9 cellular contexts compared by ENCODE assay signal in the genomic region with DNA sequence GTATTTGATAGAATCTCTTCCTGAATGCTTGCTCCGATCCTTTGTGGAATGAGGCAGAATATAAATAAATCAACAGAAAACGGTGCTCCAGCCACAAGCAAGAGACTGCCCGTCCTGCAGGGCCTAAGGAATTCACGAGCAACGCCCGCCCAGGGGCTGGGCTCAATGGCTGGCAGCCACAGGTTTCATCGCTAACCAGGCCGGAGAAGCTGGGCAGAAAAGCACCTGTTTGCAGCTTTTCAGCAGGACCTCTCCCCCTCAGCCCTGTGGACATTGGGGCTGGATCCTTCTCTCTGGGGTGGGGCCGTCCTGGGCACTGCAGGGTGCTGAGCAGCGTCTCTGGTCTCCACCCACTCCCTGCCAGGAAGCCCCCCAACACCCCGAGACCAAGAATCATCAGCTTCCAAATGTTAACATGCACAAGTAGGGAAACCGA.
DNase-seq lines count a peak whose midpoint lies in the region; TF ChIP-seq lines count a peak whose summit lies in the region.
"Had no signal": no experiment of that assay in that cellular context is flagged by ENCODE, and none has a peak within 500 bp of the region (broad histone marks: within the 10 kb centered on the region; RNA-seq: fewer than 3 reads in every experiment).

No MANE protein-coding gene starts in this region.

- H3K27ac ChIP-seq in subcutaneous abdominal adipose tissue (ENCODE audit: low read depth, low read length), result peak overlapping the region; percentile 80

- no peaks in the 10 kb centered on the region for H3K27me3 Mint-ChIP-seq in HFFc6 (ENCODE audit: insufficient read depth)
- H3K27me3 Mint-ChIP-seq in MCF 10A (ENCODE audit: insufficient read depth, unreplicated experiment), result no peaks in the 10 kb centered on the region
- H3K27me3 Mint-ChIP-seq in activated T-helper 1 cell treated with anti-CD3 and anti-CD28 coated beads, Interleukin-12 subunit alpha, Interleukin-12 subunit beta, Interleukin-2, Interleukin-4 antibody, amounts not matched to agents 30 ng/mL and 10 ng/mL and 1 ng/mL, durations not matched to agents 14 hours and 24 hours and 36 hours (ENCODE audit: insufficient read depth), result peaks cover 3% of the 10 kb centered on the region

- no peaks in the 10 kb centered on the region for H3K36me3 ChIP-seq in kidney epithelial cell (ENCODE audit: control insufficient read depth, insufficient read depth, low read length)
- no peaks in the 10 kb centered on the region for H3K36me3 ChIP-seq in subcutaneous abdominal adipose tissue (ENCODE audit: control insufficient read depth in 5 of 5, insufficient read depth in 5 of 5, low read length in 5 of 5)

- H3K4me3 ChIP-seq in kidney epithelial cell (ENCODE audit: low read depth, low read length) (peak overlapping the region; percentile 30), subcutaneous abdominal adipose tissue (ENCODE audit: low read depth in 1 of 5, low read length in 5 of 5) (peak overlapping the region in 4 of 5 donors; percentile 51 to 62 (median 55))

- DNase-seq in HFFc6, result peak; percentile 72
- DNase-seq in MCF 10A (ENCODE audit: unreplicated experiment), result peak; percentile 61
- peak; percentile 18 for DNase-seq in kidney epithelial cell (ENCODE audit: low read depth)
- no peak for DNase-seq in activated T-helper 1 cell treated with anti-CD3 and anti-CD28 coated beads, Interleukin-12 subunit alpha, Interleukin-12 subunit beta, Interleukin-2, Interleukin-4 antibody, amounts not matched to agents 30 ng/mL and 10 ng/mL and 1 ng/mL, durations not matched to agents 14 hours and 24 hours and 36 hours (ENCODE audit: low spot score)
- DNase-seq in NCI-H187 treated with DMSO at 0.1 percent for 48 hours (lab: John Stamatoyannopoulos, UW), result no peak
- no peak for DNase-seq in pons (ENCODE audit: low spot score)
- DNase-seq in activated naive CD4-positive, alpha-beta T cell (lab: John Stamatoyannopoulos, UW), result no peak
- DNase-seq: activated T-cell treated with anti-CD3 and anti-CD28 coated beads, Interleukin-2, amount 50 U/mL, for 48 hours had no signal

- H3K27me3 ChIP-seq in kidney epithelial cell (ENCODE audit: control insufficient read depth, insufficient read depth, low read length), result no peaks in the 10 kb centered on the region
- H3K27me3 ChIP-seq in subcutaneous abdominal adipose tissue (ENCODE audit: control insufficient read depth in 5 of 5, insufficient read depth in 4 of 5, low read length in 5 of 5), result no peaks in the 10 kb centered on the region

- peak overlapping the region; percentile 81 for H3K4me3 Mint-ChIP-seq in HFFc6
- H3K4me3 Mint-ChIP-seq in MCF 10A (ENCODE audit: unreplicated experiment), result peak overlapping the region; percentile 67
- H3K4me3 Mint-ChIP-seq in activated T-helper 1 cell treated with anti-CD3 and anti-CD28 coated beads, Interleukin-12 subunit alpha, Interleukin-12 subunit beta, Interleukin-2, Interleukin-4 antibody, amounts not matched to agents 30 ng/mL and 10 ng/mL and 1 ng/mL, durations not matched to agents 14 hours and 24 hours and 36 hours, result no peak overlapping the region

- TF ChIP-seq CTCF in HFFc6 (IDR thresholded peaks at IDR 0.05), result no peak
- no peak for TF ChIP-seq CTCF in MCF 10A (IDR thresholded peaks at IDR 0.05; ENCODE audit: unreplicated experiment)
- no peak for TF ChIP-seq CTCF in kidney epithelial cell (IDR thresholded peaks at IDR 0.05; ENCODE audit: insufficient read depth, low read length, poor library complexity, severe bottlenecking)

- H3K9ac ChIP-seq in subcutaneous abdominal adipose tissue (ENCODE audit: low read length in 5 of 5), result peak overlapping the region; percentile 6 to 76 (median 48)

- peaks cover 14% of the 10 kb centered on the region for H3K9me3 Mint-ChIP-seq in HFFc6
- no peaks in the 10 kb centered on the region for H3K9me3 Mint-ChIP-seq in MCF 10A (ENCODE audit: unreplicated experiment)
- H3K9me3 Mint-ChIP-seq in activated T-helper 1 cell treated with anti-CD3 and anti-CD28 coated beads, Interleukin-12 subunit alpha, Interleukin-12 subunit beta, Interleukin-2, Interleukin-4 antibody, amounts not matched to agents 30 ng/mL and 10 ng/mL and 1 ng/mL, durations not matched to agents 14 hours and 24 hours and 36 hours, result peaks cover 6% of the 10 kb centered on the region

- H3K27ac Mint-ChIP-seq in HFFc6 (peak overlapping the region; percentile 42), MCF 10A (ENCODE audit: low read depth, unreplicated experiment) (peak overlapping the region; percentile 40)
- no peak overlapping the region for H3K27ac Mint-ChIP-seq in activated T-helper 1 cell treated with anti-CD3 and anti-CD28 coated beads, Interleukin-12 subunit alpha, Interleukin-12 subunit beta, Interleukin-2, Interleukin-4 antibody, amounts not matched to agents 30 ng/mL and 10 ng/mL and 1 ng/mL, durations not matched to agents 14 hours and 24 hours and 36 hours

- CTCF ChIA-PET in MCF 10A (lab: Yijun Ruan, JAX), result interaction anchor here (0.6 to 5.1 kb wide), 12 partner anchors 8 to 115 kb away, joined by 3 to 36 read pairs (median 5); a partner anchor contains a TSS

- intact Hi-C loops in MCF 10A (cut with micrococcal nuclease), result loop anchor here (5.0 kb wide), 2 partner anchors 34 to 51 kb away; no protein-coding TSS in a partner anchor
- intact Hi-C loops in activated T-helper 1 cell treated with anti-CD3 and anti-CD28 coated beads, Interleukin-12 subunit alpha, Interleukin-12 subunit beta, Interleukin-2, Interleukin-4 antibody, amounts not matched to agents 30 ng/mL and 10 ng/mL and 1 ng/mL, durations not matched to agents 14 hours and 24 hours and 36 hours (cut with micrococcal nuclease), result loop anchor here (2.0 kb wide), 2 partner anchors 20 to 32 kb away; no protein-coding TSS in a partner anchor

- peaks cover 0 to 4% (median 0%) of the 10 kb centered on the region in 5 donors for H3K9me3 ChIP-seq in subcutaneous abdominal adipose tissue (ENCODE audit: control insufficient read depth in 5 of 5, low read length in 5 of 5)

- POLR2A ChIA-PET in MCF 10A (lab: Yijun Ruan, JAX), result interaction anchor here (0.5 to 4.1 kb wide), 19 partner anchors 9 to 1195 kb away, joined by 3 to 136 read pairs (median 4); a partner anchor contains a TSS

- H3K36me3 Mint-ChIP-seq in HFFc6 (ENCODE audit: low read depth) (peaks cover 5% of the 10 kb centered on the region; the same call in 1 of the 2 replicates), MCF 10A (ENCODE audit: insufficient read depth, unreplicated experiment) (peaks cover 4% of the 10 kb centered on the region)
- H3K36me3 Mint-ChIP-seq in activated T-helper 1 cell treated with anti-CD3 and anti-CD28 coated beads, Interleukin-12 subunit alpha, Interleukin-12 subunit beta, Interleukin-2, Interleukin-4 antibody, amounts not matched to agents 30 ng/mL and 10 ng/mL and 1 ng/mL, durations not matched to agents 14 hours and 24 hours and 36 hours (ENCODE audit: low read depth), result no peaks in the 10 kb centered on the region

- no TSS peak for BruUV-seq in MCF 10A (replicated peaks; lab: Mats Ljungman, UMichigan)

- H3K4me1 Mint-ChIP-seq in HFFc6 (ENCODE audit: low read depth), result peaks cover 11% of the 10 kb centered on the region
- H3K4me1 Mint-ChIP-seq in MCF 10A (ENCODE audit: insufficient read depth, unreplicated experiment), result peaks cover 5% of the 10 kb centered on the region
- peaks cover 6% of the 10 kb centered on the region for H3K4me1 Mint-ChIP-seq in activated T-helper 1 cell treated with anti-CD3 and anti-CD28 coated beads, Interleukin-12 subunit alpha, Interleukin-12 subunit beta, Interleukin-2, Interleukin-4 antibody, amounts not matched to agents 30 ng/mL and 10 ng/mL and 1 ng/mL, durations not matched to agents 14 hours and 24 hours and 36 hours (ENCODE audit: low read depth)

- H3K4me1 ChIP-seq in subcutaneous abdominal adipose tissue (ENCODE audit: control insufficient read depth in 5 of 5, insufficient read depth in 5 of 5, low read length in 5 of 5), result peaks cover 3 to 48% (median 42%) of the 10 kb centered on the region in 5 donors

Comparison
In these comparisons a context has a peak if more than half of its experiments do, and no peak if none do; other contexts are left out.
1. DNase-seq: peak in HFFc6 (single experiment), MCF 10A (single experiment) and kidney epithelial cell (single experiment); none in activated T-helper 1 cell treated with anti-CD3 and anti-CD28 coated beads, Interleukin-12 subunit alpha, Interleukin-12 subunit beta, Interleukin-2, Interleukin-4 antibody, amounts not matched to agents 30 ng/mL and 10 ng/mL and 1 ng/mL, durations not matched to agents 14 hours and 24 hours and 36 hours (single experiment), NCI-H187 treated with DMSO at 0.1 percent for 48 hours (single experiment), pons (single experiment) and activated naive CD4-positive, alpha-beta T cell (0 of 4).